ENCODE assay signal across 19 cellular contexts in the genomic region with DNA sequence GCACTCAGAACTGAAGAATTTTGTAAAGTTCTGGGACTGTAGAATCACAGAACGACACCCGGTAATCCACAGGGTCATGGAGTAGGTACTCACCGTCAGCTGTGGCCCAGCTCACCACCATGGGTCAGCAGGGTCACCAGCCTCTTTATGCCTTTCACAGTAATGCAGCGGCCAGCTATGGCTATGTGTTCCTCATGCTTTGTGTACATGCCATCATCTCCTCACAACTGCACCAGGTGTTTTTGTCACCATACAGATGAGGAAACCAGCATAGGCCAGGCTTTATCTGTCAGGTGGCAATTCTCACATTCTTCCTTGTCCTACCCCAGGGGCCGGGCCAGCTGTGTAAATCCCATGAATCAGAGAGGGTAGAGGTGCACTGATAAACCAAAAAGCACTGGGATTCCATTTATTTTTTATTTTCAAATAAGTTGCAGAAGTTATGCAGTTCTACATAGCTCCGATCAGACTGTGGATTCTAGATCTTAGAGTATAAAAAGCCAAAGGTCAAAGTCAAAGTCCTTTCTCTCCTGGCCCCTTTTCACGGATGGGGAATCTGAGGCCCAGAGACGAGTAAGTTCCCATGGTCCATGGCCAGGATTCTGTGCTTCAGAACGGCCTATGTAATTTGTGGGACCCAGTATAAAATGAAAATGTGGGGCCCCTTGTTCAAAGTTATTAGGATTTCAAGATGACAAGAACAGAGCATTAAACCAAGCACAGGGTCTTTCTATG. TPM values are rescaled to one million over a fixed set of nuclear protein-coding genes. Genes with fewer than 3 reads are reported as not detected.
DNase-seq lines count a peak whose midpoint lies in the region; ATAC-seq and TF ChIP-seq lines count a peak whose summit lies in the region.
"Had no signal": no experiment of that assay in that cellular context is flagged by ENCODE, and none has a peak within 500 bp of the region (broad histone marks: within the 10 kb centered on the region; RNA-seq: fewer than 3 reads in every experiment).

No MANE protein-coding gene starts in this region.

- intact Hi-C loops in cardiac septum (cut with DNase I) = no loop called here
- intact Hi-C loops in heart right ventricle (cut with DNase I) = loop anchor here in 3 of 10 donors (1.0 to 10.0 kb wide), 3 partner anchors 67 to 294 kb away; no protein-coding TSS in a partner anchor
- intact Hi-C loops in mucosa of descending colon (cut with DNase I, micrococcal nuclease) = no loop called here
- intact Hi-C loops in vagina (cut with DNase I) = no loop called here

- H3K36me3 ChIP-seq in heart right ventricle (peaks cover 0 to 19% (median 0%) of the 10 kb centered on the region in 9 donors), esophagus (ENCODE audit: control insufficient read depth in 2 of 2, insufficient read depth in 2 of 2, low read length in 1 of 2) (peaks cover 0 to 15% of the 10 kb centered on the region in 2 donors), mucosa of descending colon (ENCODE audit: low read depth) (no peaks in the 10 kb centered on the region), vagina (peaks cover 0 to 15% of the 10 kb centered on the region in 2 donors)

- H3K4me3 ChIP-seq in heart right ventricle (no peak overlapping the region), esophagus (ENCODE audit: low read depth in 1 of 2, low read length in 2 of 2) (no peak overlapping the region), mucosa of descending colon (no peak overlapping the region), vagina (no peak overlapping the region)
- H3K4me3 ChIP-seq: left lung, tibial nerve had no signal

- H3K4me1 ChIP-seq in heart right ventricle = peaks cover 0 to 35% (median 14%) of the 10 kb centered on the region in 9 donors
- H3K4me1 ChIP-seq in esophagus (ENCODE audit: control insufficient read depth in 2 of 2, insufficient read depth in 2 of 2, low read length in 1 of 2) = peaks cover 4 to 32% of the 10 kb centered on the region in 2 donors
- peaks cover 11% of the 10 kb centered on the region for H3K4me1 ChIP-seq in mucosa of descending colon (ENCODE audit: low read depth)
- H3K4me1 ChIP-seq in vagina = peaks cover 98% of the 10 kb centered on the region

- POLR2A ChIA-PET in GM10248 (lab: Yijun Ruan, JAX) = interaction anchor here (0.6 to 0.7 kb wide), 2 partner anchors 120 to 216 kb away, joined by 4 to 11 read pairs; no protein-coding TSS in a partner anchor

- 95% methylated on average over 9 of the region's 9 CpGs for WGBS in heart right ventricle, 2 donors
- WGBS in esophagus, 2 donors = 73 to 86% methylated on average over 9 of the region's 9 CpGs

- DNase-seq in cardiac septum (ENCODE audit: low spot score) (peak; percentile 26), heart right ventricle (no peak), mucosa of descending colon (no peak), vagina (ENCODE audit: extremely low spot score in 2 of 2) (peak in 1 of 2 donors; percentile 85), GM10248 (ENCODE audit: extremely low spot score) (no peak), NCI-H510A (lab: John Stamatoyannopoulos, UW) (no peak)
- DNase-seq in stimulated activated CD4-positive, alpha-beta T cell treated with anti-CD3 and anti-CD28 coated beads, Interleukin-4, amount 100 ng/mL, for 24 hours = no peak
- DNase-seq: activated effector memory CD4-positive, alpha-beta T cell treated with anti-CD3 and anti-CD28 coated beads, Interleukin-2, amount 50 U/mL, for 16 hours; BE2C; Kasumi-1; left lung; NCI-H1694; NCI-H2171; NCI-H526 treated with DMSO at 0.1 percent for 48 hours; stimulated activated CD4-positive, alpha-beta T cell treated with anti-CD3 and anti-CD28 coated beads, Interleukin-4, amount 100 ng/mL, for 4 hours; stimulated activated naive CD8-positive, alpha-beta T cell treated with anti-CD3 and anti-CD28 coated beads, Interleukin-15, Interleukin-2, amounts not matched to agents 100 U/mL and 50 U/mL, for 24 hours; T-helper 2 cell had no signal

- H3K27me3 ChIP-seq in heart right ventricle (no peaks in the 10 kb centered on the region), esophagus (ENCODE audit: control insufficient read depth in 1 of 2, insufficient read depth in 2 of 2, low read length in 2 of 2) (no peaks in the 10 kb centered on the region), vagina (no peaks in the 10 kb centered on the region)
- H3K27me3 ChIP-seq: BE2C, left lung, tibial nerve had no signal

- H3K27ac ChIP-seq in heart right ventricle = no peak overlapping the region
- H3K27ac ChIP-seq in esophagus (ENCODE audit: low read depth in 2 of 2, low read length in 1 of 2) = peak overlapping the region; percentile 19 to 36
- H3K27ac ChIP-seq in vagina = peak overlapping the region; percentile 84

- H3K9me3 ChIP-seq in heart right ventricle (no peaks in the 10 kb centered on the region), esophagus (ENCODE audit: control insufficient read depth in 2 of 2, insufficient read depth in 1 of 2, low read depth in 1 of 2, low read length in 1 of 2) (no peaks in the 10 kb centered on the region), mucosa of descending colon (no peaks in the 10 kb centered on the region), vagina (no peaks in the 10 kb centered on the region)
- H3K9me3 ChIP-seq: BE2C, left lung, tibial nerve had no signal

- no peak for TF ChIP-seq POLR2A in vagina (IDR thresholded peaks at IDR 0.05)

- CTCF ChIA-PET in GM10248 (lab: Yijun Ruan, JAX) = interaction anchor here (2.0 to 7.6 kb wide), 5 partner anchors 8 to 291 kb away, joined by 7 to 75 read pairs (median 33); no protein-coding TSS in a partner anchor

- TF ChIP-seq CTCF in heart right ventricle (IDR thresholded peaks at IDR 0.05) (no peak), mucosa of descending colon (IDR thresholded peaks at IDR 0.05) (no peak), vagina (IDR thresholded peaks at IDR 0.05) (no peak), GM10248 (IDR thresholded peaks at IDR 0.05; ENCODE audit: control extremely low read depth, extremely low read depth, low read depth, missing control alignments) (no peak)

- ATAC-seq in heart right ventricle = no peak
- ATAC-seq in mucosa of descending colon = peak; percentile 11
- ATAC-seq: left lung; stimulated activated naive CD8-positive, alpha-beta T cell treated with anti-CD3 and anti-CD28 coated beads, Interleukin-15, Interleukin-2, amounts not matched to agents 100 U/mL and 50 U/mL, for 24 hours had no signal

RNA-seq across cellular contexts. Expression of gene TSKU, which starts 17.5 kb away (rescaled TPM):
- total RNA-seq in cardiac septum = 6.9 TPM
- 10 to 100 TPM in 4 of 10 donors, 1 to 10 TPM in 6; 3.0 to 21.9 (median 6.6) TPM for total RNA-seq in heart right ventricle
- 10 to 100 TPM in 1 of 2 donors, 1 to 10 TPM in 1; 6.6 to 13.7 TPM for polyA plus RNA-seq in heart right ventricle
- 10 to 100 TPM; 23.9 to 34.8 TPM for polyA plus RNA-seq in esophagus
- total RNA-seq in mucosa of descending colon = 10 to 100 TPM; 21.5 to 42.9 (median 41.8) TPM
- 144 TPM for total RNA-seq in vagina

Comparison
In these comparisons a context has a peak if more than half of its experiments do, and no peak if none do; other contexts are left out.
1. H3K27ac ChIP-seq: peak in esophagus (2 of 2) and vagina (single experiment); none in heart right ventricle (0 of 10).